ENCODE assay signal across 20 cellular contexts in genomic region chr15:60009581-60010379, GRCh38. TPM values are rescaled to one million over a fixed set of nuclear protein-coding genes. Genes with fewer than 3 reads are reported as not detected.
DNase-seq lines count a peak whose midpoint lies in the region; TF ChIP-seq lines count a peak whose summit lies in the region.
"Had no signal": no experiment of that assay in that cellular context is flagged by ENCODE, and none has a peak within 500 bp of the region (broad histone marks: within the 10 kb centered on the region; RNA-seq: fewer than 3 reads in every experiment).

No MANE protein-coding gene starts in this region.

- H3K9me3 ChIP-seq in HEK293 (ENCODE audit: control insufficient read depth, insufficient read depth, low read depth, low read length), result no peaks in the 10 kb centered on the region
- no peaks in the 10 kb centered on the region for H3K9me3 ChIP-seq in iPS-18c (ENCODE audit: control insufficient read depth, insufficient read depth, low read length)

- CTCF ChIA-PET in HEK293 (lab: Yijun Ruan, JAX), result no interaction called here

- H3K27me3 Mint-ChIP-seq in brain, result peaks cover 98% of the 10 kb centered on the region

- POLR2A ChIA-PET in HEK293 (lab: Yijun Ruan, JAX), result no interaction called here

- no peaks in the 10 kb centered on the region; a peak in 1 of 3 replicates for H3K36me3 ChIP-seq in HEK293 (ENCODE audit: control insufficient read depth in 2 of 2, insufficient read depth in 1 of 2, low read length in 2 of 2)

- DNase-seq in retina (peak; percentile 52), NCI-H345 treated with DMSO at 0.1 percent for 48 hours (lab: John Stamatoyannopoulos, UW; ENCODE audit: unreplicated experiment) (no peak)
- no peak for DNase-seq in stimulated activated CD4-positive, alpha-beta T cell treated with anti-CD3 and anti-CD28 coated beads, Interleukin-12 subunit alpha, Interleukin-12 subunit beta, amount 100 ng/mL, for 4 hours
- DNase-seq in activated CD4-positive, CD25-positive, alpha-beta regulatory T cell treated with anti-CD3 and anti-CD28 coated beads, Interleukin-2, amount 50 U/mL, for 72 hours, result no peak
- DNase-seq in activated CD4-positive, alpha-beta T cell treated with anti-CD3 and anti-CD28 coated beads, Interleukin-2, amount 50 U/mL, for 1 hour, result no peak
- DNase-seq: ACHN; C1 segment of cervical spinal cord; CD8-positive, alpha-beta memory T cell; DMS79; H7; MM.1S; NCI-H1092; NCI-H1694; NCI-H510A; SHP77 had no signal

- H3K4me1 ChIP-seq in HEK293 (ENCODE audit: control insufficient read depth, insufficient read depth, low read length), result peaks cover 30% of the 10 kb centered on the region

- H3K27ac Mint-ChIP-seq in brain, result peak overlapping the region in 2 of 5 experiments; percentile 26 to 36

- H3K4me3 ChIP-seq in HEK293 (ENCODE audit: low read depth, low read length) (no peak overlapping the region), iPS-18c (ENCODE audit: insufficient read depth, low read depth, low read length) (peak overlapping the region; percentile 35; the same call in 1 of the 2 replicates)
- H3K4me3 ChIP-seq: SK-N-MC had no signal

- peaks cover 32% of the 10 kb centered on the region for H3K4me1 Mint-ChIP-seq in brain

- H3K4me3 Mint-ChIP-seq in brain, result peak overlapping the region in 3 of 5 experiments; percentile 27 to 55 (median 40)

- H3K9me3 Mint-ChIP-seq in brain, result peaks cover 0 to 3% (median 0%) of the 10 kb centered on the region in 5 experiments

- TF ChIP-seq CTCF in HEK293 (tag by site-specific recombination; IDR thresholded peaks at IDR 0.05) (no peak), brain (conservative IDR thresholded peaks at IDR 0.05) (no peak)

- no peaks in the 10 kb centered on the region for H3K36me3 Mint-ChIP-seq in brain

- H3K27ac ChIP-seq in HEK293 (ENCODE audit: extremely low read depth, low read depth, low read length), result no peak overlapping the region
- H3K27ac ChIP-seq: HL-60, SK-N-MC had no signal

TF ChIP-seq in HEK293, 187 proteins besides CTCF, POLR2A, EP300 and RAD21:
- TF ChIP-seq GLIS1 (tag by site-specific recombination; IDR thresholded peaks at IDR 0.05) (no peak), PRDM6 (tag by site-specific recombination; IDR thresholded peaks at IDR 0.05) (0 out of 2 replicates have a peak, but pooled peaks have one; percentile 0), ZNF621 (tag by site-specific recombination; IDR thresholded peaks at IDR 0.05) (no peak)

RNA-seq across cellular contexts. Expression of gene FOXB1, which starts 5.7 kb away (rescaled TPM):
- polyA plus RNA-seq in brain (ENCODE audit: insufficient read depth, low read depth, low replicate concordance), result 1.9 TPM
